ENCODE assay signal across 2 cellular contexts in the genomic region with DNA sequence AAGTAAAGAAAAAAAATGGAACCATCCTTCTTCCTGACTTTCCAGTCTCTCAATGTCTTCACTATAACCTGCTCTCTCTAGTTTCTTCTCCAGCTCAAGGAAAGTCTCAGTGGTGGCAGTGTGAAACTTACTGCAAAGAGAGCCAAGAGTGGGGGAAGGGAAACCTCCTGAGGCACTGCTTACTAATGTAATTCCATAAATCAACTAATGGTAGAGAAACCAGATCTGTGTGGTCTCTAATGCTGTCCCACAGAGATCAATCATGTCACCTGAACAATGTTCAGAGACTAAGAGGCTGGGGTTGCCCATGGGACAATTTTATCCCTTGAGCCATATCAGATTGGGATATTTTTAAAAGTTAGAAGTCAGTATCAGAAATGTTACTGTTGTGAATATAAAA.
A peak's percentile ranks its signal among the peaks of the same experiment; 100 is the strongest.
TF ChIP-seq lines count a peak whose summit lies in the region.

No MANE protein-coding gene starts in this region.

TF ChIP-seq in HEK293, 187 proteins besides CTCF, POLR2A, EP300 and RAD21:
- TF ChIP-seq ZNF561 (tag by site-specific recombination; IDR thresholded peaks at IDR 0.05; ENCODE audit: borderline replicate concordance) (0 out of 2 replicates have a peak, but pooled peaks have one; percentile 15), ZNF24 (tag by site-specific recombination; IDR thresholded peaks at IDR 0.05) (no peak), TRIM28 (IDR thresholded peaks at IDR 0.05; ENCODE audit: borderline replicate concordance, low read length) (0 out of 2 replicates have a peak, but pooled peaks have one; percentile 40)
- TF ChIP-seq, protein P1, sequence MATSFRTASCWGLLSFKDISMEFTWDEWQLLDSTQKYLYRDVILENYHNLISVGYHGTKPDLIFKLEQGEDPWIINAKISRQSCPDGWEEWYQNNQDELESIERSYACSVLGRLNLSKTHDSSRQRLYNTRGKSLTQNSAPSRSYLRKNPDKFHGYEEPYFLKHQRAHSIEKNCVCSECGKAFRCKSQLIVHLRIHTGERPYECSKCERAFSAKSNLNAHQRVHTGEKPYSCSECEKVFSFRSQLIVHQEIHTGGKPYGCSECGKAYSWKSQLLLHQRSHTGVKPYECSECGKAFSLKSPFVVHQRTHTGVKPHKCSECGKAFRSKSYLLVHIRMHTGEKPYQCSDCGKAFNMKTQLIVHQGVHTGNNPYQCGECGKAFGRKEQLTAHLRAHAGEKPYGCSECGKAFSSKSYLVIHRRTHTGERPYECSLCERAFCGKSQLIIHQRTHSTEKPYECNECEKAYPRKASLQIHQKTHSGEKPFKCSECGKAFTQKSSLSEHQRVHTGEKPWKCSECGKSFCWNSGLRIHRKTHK (tag by site-specific recombination; IDR thresholded peaks at IDR 0.05), result no peak

TF ChIP-seq in GM12878, 131 proteins besides CTCF, POLR2A, EP300 and RAD21:
- TF ChIP-seq CHD2 (IDR thresholded peaks at IDR 0.05; ENCODE audit: borderline replicate concordance, low read depth, low read length), result 0 out of 2 replicates have a peak, but pooled peaks have one; percentile 39
- TF ChIP-seq, protein P2, sequence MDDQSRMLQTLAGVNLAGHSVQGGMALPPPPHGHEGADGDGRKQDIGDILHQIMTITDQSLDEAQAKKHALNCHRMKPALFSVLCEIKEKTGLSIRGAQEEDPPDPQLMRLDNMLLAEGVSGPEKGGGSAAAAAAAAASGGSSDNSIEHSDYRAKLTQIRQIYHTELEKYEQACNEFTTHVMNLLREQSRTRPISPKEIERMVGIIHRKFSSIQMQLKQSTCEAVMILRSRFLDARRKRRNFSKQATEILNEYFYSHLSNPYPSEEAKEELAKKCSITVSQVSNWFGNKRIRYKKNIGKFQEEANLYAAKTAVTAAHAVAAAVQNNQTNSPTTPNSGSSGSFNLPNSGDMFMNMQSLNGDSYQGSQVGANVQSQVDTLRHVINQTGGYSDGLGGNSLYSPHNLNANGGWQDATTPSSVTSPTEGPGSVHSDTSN (IDR thresholded peaks at IDR 0.05; ENCODE audit: insufficient replicate concordance, low read depth, low read length), result peak; percentile 61
- no peak for TF ChIP-seq TBL1XR1 (IDR thresholded peaks at IDR 0.05; ENCODE audit: low read depth, low read length)
- TF ChIP-seq EED (IDR thresholded peaks at IDR 0.05; ENCODE audit: low read depth), result 0 out of 2 replicates have a peak, but pooled peaks have one; percentile 40
- peak; percentile 14; the same call in 1 of the 2 replicates for TF ChIP-seq RUNX3 (IDR thresholded peaks at IDR 0.05; ENCODE audit: low read length)
- TF ChIP-seq IKZF2 (IDR thresholded peaks at IDR 0.05), result peak; percentile 43 to 45; a peak in 2 of 4 replicates
- TF ChIP-seq KDM1A (IDR thresholded peaks at IDR 0.05; ENCODE audit: borderline replicate concordance), result no peak
- TF ChIP-seq NFIC (IDR thresholded peaks at IDR 0.05; ENCODE audit: low read depth, low read length), result 0 out of 2 replicates have a peak, but pooled peaks have one; percentile 38
TF ChIP-seq in GM12878: peak in this region for 6.
